7 cellular contexts compared by ENCODE assay signal in the genomic region with DNA sequence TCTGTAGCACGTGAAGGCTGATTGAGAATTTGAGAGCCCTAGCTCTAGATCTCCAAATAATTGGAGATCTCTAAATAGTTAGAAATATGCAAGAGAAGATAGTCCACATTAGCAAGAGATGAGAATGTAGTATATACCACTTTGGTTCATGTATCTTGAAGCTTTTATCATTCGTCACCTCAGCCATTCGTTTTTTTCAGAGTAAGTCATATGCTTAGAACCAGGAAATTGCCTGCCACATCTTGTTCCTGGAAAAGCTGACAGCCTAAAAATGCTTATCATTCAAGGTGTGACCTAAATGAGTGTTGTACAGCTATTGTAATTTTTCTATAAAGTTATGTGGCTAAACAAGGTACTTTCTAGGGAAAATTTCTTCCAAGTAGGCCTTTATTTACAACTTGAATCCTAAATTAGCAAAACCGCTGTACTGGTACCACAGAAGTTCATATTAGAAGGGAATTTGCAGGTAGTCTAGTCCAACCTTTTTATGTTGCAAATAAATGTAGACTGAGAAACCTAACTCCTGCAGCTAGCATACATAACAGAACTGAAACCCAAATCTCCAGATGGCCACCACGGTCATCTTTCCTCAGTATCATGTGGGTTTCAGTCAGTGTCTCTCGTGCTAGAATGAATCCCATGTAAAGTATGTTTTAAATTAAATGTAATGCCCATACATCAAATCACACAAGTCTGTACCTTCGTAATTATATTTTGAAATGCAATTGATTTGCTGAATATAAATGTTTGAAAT. TPM values are rescaled to one million over a fixed set of nuclear protein-coding genes. Genes with fewer than 3 reads are reported as not detected.
DNase-seq lines count a peak whose midpoint lies in the region; ATAC-seq and TF ChIP-seq lines count a peak whose summit lies in the region.

No MANE protein-coding gene starts in this region.

- POLR2A ChIA-PET in activated CD4-positive, alpha-beta memory T cell treated with anti-CD3 and anti-CD28 coated beads for 36 hours (lab: Charles Lee), result interaction anchor here (1.0 to 1.9 kb wide), 2 partner anchors 19 to 49 kb away, joined by 3 to 9 read pairs; no protein-coding TSS in a partner anchor

- CTCF ChIA-PET in activated CD4-positive, alpha-beta memory T cell treated with anti-CD3 and anti-CD28 coated beads for 36 hours (lab: Charles Lee), result interaction anchor here (1.1 to 2.1 kb wide), 5 partner anchors 19 to 373 kb away, joined by 3 to 8 read pairs (median 3); a partner anchor contains a TSS

- H3K36me3 Mint-ChIP-seq in activated CD4-positive, alpha-beta memory T cell treated with anti-CD3 and anti-CD28 coated beads for 36 hours, result no peaks in the 10 kb centered on the region
- peaks cover 18% of the 10 kb centered on the region for H3K36me3 Mint-ChIP-seq in progenitor cell of endocrine pancreas (ENCODE audit: insufficient read depth)

- peaks cover 47% of the 10 kb centered on the region for H3K4me1 Mint-ChIP-seq in activated CD4-positive, alpha-beta memory T cell treated with anti-CD3 and anti-CD28 coated beads for 36 hours (ENCODE audit: low read depth)
- H3K4me1 Mint-ChIP-seq in progenitor cell of endocrine pancreas (ENCODE audit: low read depth), result peaks cover 30% of the 10 kb centered on the region

- intact Hi-C loops in activated CD4-positive, alpha-beta memory T cell treated with anti-CD3 and anti-CD28 coated beads for 36 hours (cut with micrococcal nuclease), result loop anchor here (1.0 to 5.0 kb wide), 3 partner anchors 19 to 234 kb away; a partner anchor contains a TSS

- ATAC-seq in GM19395 (IDR thresholded peaks at IDR 0.05; ENCODE audit: unreplicated experiment), result peak; percentile 92
- ATAC-seq in HG02981 (IDR thresholded peaks at IDR 0.05; ENCODE audit: unreplicated experiment), result peak; percentile 95

- H3K9me3 Mint-ChIP-seq in activated CD4-positive, alpha-beta memory T cell treated with anti-CD3 and anti-CD28 coated beads for 36 hours, result no peaks in the 10 kb centered on the region
- peaks cover 8% of the 10 kb centered on the region for H3K9me3 Mint-ChIP-seq in progenitor cell of endocrine pancreas (ENCODE audit: low read depth)

- H3K27ac Mint-ChIP-seq in activated CD4-positive, alpha-beta memory T cell treated with anti-CD3 and anti-CD28 coated beads for 36 hours, result peak overlapping the region; percentile 55
- peak overlapping the region; percentile 85 for H3K27ac Mint-ChIP-seq in progenitor cell of endocrine pancreas

- H3K27me3 Mint-ChIP-seq in activated CD4-positive, alpha-beta memory T cell treated with anti-CD3 and anti-CD28 coated beads for 36 hours, result no peaks in the 10 kb centered on the region
- no peaks in the 10 kb centered on the region for H3K27me3 Mint-ChIP-seq in progenitor cell of endocrine pancreas

- DNase-seq in activated CD4-positive, alpha-beta memory T cell treated with anti-CD3 and anti-CD28 coated beads for 36 hours, result peak; percentile 35
- DNase-seq in progenitor cell of endocrine pancreas (ENCODE audit: low spot score, unreplicated experiment) (no peak), NCI-H1436 treated with DMSO at 0.1 percent for 48 hours (lab: John Stamatoyannopoulos, UW) (no peak), HuH-7.5 (ENCODE audit: low spot score) (no peak)
- DNase-seq in stimulated activated CD4-positive, alpha-beta T cell treated with anti-CD3 and anti-CD28 coated beads, Interleukin-15, amount 100 ng/mL, for 24 hours, result no peak

- no peak for TF ChIP-seq CTCF in progenitor cell of endocrine pancreas (IDR thresholded peaks at IDR 0.05; ENCODE audit: unreplicated experiment)

- no peak overlapping the region for H3K4me3 Mint-ChIP-seq in activated CD4-positive, alpha-beta memory T cell treated with anti-CD3 and anti-CD28 coated beads for 36 hours
- no peak overlapping the region for H3K4me3 Mint-ChIP-seq in progenitor cell of endocrine pancreas (ENCODE audit: low read depth)

RNA-seq across cellular contexts. Expression of a gene that starts 48.6 kb away (rescaled TPM):
- 10 to 100 TPM; 14.4 to 17.8 TPM for total RNA-seq in activated CD4-positive, alpha-beta memory T cell treated with anti-CD3 and anti-CD28 coated beads for 36 hours
- total RNA-seq in progenitor cell of endocrine pancreas, result 158 and 161 TPM in 2 replicates
